ENCODE assay signal across 31 cellular contexts in genomic region chr6:136969930-136970329, GRCh38. TPM values are rescaled to one million over a fixed set of nuclear protein-coding genes. Genes with fewer than 3 reads are reported as not detected.
DNase-seq lines count a peak whose midpoint lies in the region; ATAC-seq, FAIRE-seq and TF ChIP-seq lines count a peak whose summit lies in the region.
"Had no signal": no experiment of that assay in that cellular context is flagged by ENCODE, and none has a peak within 500 bp of the region (broad histone marks: within the 10 kb centered on the region; RNA-seq: fewer than 3 reads in every experiment).

No MANE protein-coding gene starts in this region.

- no peaks in the 10 kb centered on the region for H3K9me3 ChIP-seq in right cardiac atrium (ENCODE audit: control insufficient read depth, low read length)
- H3K9me3 ChIP-seq in testis: no peaks in the 10 kb centered on the region
- H3K9me3 ChIP-seq: MG63, SJSA1, tibial artery had no signal

- DNase-seq in right cardiac atrium (no peak), left cardiac atrium (no peak), SK-N-DZ (ENCODE audit: low spot score) (peak; percentile 90), testis (no peak), endothelial cell (ENCODE audit: low spot score) (no peak)
- DNase-seq: activated CD8-positive, alpha-beta memory T cell treated with anti-CD3 and anti-CD28 coated beads, Interleukin-2, amount 50 U/mL, for 4 hours; activated naive CD8-positive, alpha-beta T cell treated with anti-CD3 and anti-CD28 coated beads, Interleukin-2, amount 50 U/mL, for 24 hours; brain microvascular endothelial cell; CD4-positive, CD25-positive, alpha-beta regulatory T cell; cortex of kidney; hypothalamus; kidney; MG63; naive B cell; NCI-H526; T-helper 2 cell; tibial artery; WERI-Rb-1 had no signal

- ATAC-seq in right cardiac atrium (no peak), left cardiac atrium (no peak), GM21367 (IDR thresholded peaks at IDR 0.05; ENCODE audit: unreplicated experiment) (no peak), HG03175 (IDR thresholded peaks at IDR 0.05; ENCODE audit: unreplicated experiment) (no peak)
- ATAC-seq: Panc1; stimulated activated memory B cell treated with anti-CD40 and anti-IgM and Interleukin-4, amounts not matched to agents 10 μg/mL and 1 μg/mL and 100 μg/mL, for 72 hours had no signal

- TF ChIP-seq CTCF in testis (IDR thresholded peaks at IDR 0.05) (no peak), endothelial cell (IDR thresholded peaks at IDR 0.05; ENCODE audit: unreplicated experiment) (no peak)

- H3K4me1 Mint-ChIP-seq in endothelial cell (ENCODE audit: unreplicated experiment): peaks cover 1% of the 10 kb centered on the region
- H3K4me1 Mint-ChIP-seq: activated naive CD8-positive, alpha-beta T cell treated with anti-CD3 and anti-CD28 coated beads, Interleukin-2, amount 50 U/mL, for 24 hours had no signal

- FAIRE-seq in islet of Langerhans (lab: Jason Lieb, UNC): peak; percentile 97
- FAIRE-seq: endometrium, GM19239, kidney had no signal

- H3K36me3 Mint-ChIP-seq in endothelial cell (ENCODE audit: low read depth, unreplicated experiment): no peaks in the 10 kb centered on the region
- H3K36me3 Mint-ChIP-seq: CD4-positive, CD25-positive, alpha-beta regulatory T cell; IgD-negative memory B cell; naive B cell; stimulated activated memory B cell treated with anti-CD40 and anti-IgM and Interleukin-4, amounts not matched to agents 10 μg/mL and 1 μg/mL and 100 μg/mL, for 72 hours had no signal

- H3K27ac ChIP-seq in right cardiac atrium (ENCODE audit: low read length) (peak overlapping the region; percentile 24), testis (no peak overlapping the region)
- H3K27ac ChIP-seq: brain microvascular endothelial cell, SJSA1, tibial artery, WERI-Rb-1 had no signal

- intact Hi-C loops in right cardiac atrium (cut with DNase I): no loop called here
- intact Hi-C loops in left cardiac atrium (cut with DNase I): loop anchor here in 1 of 2 donors (5.0 to 10.0 kb wide), 2 partner anchors 37 to 675 kb away; no protein-coding TSS in a partner anchor
- intact Hi-C loops in testis (cut with DNase I; ENCODE audit: low total_unique reads): no loop called here

- H3K4me1 ChIP-seq in right cardiac atrium (ENCODE audit: control insufficient read depth, insufficient read depth, low read length): peaks cover 2% of the 10 kb centered on the region
- no peaks in the 10 kb centered on the region for H3K4me1 ChIP-seq in testis
- H3K4me1 ChIP-seq: SJSA1 had no signal

- no peak for TF ChIP-seq POLR2A in testis (IDR thresholded peaks at IDR 0.05)

- no peaks in the 10 kb centered on the region for H3K36me3 ChIP-seq in testis (ENCODE audit: low read depth, missing control alignments)
- H3K36me3 ChIP-seq: brain microvascular endothelial cell, MG63, SJSA1, tibial artery, WERI-Rb-1 had no signal

- H3K27me3 Mint-ChIP-seq in endothelial cell (ENCODE audit: unreplicated experiment): no peaks in the 10 kb centered on the region

- H3K9me3 Mint-ChIP-seq in endothelial cell (ENCODE audit: unreplicated experiment): no peaks in the 10 kb centered on the region
- H3K9me3 Mint-ChIP-seq: activated naive CD8-positive, alpha-beta T cell treated with anti-CD3 and anti-CD28 coated beads, Interleukin-2, amount 50 U/mL, for 24 hours; activated T-helper 2 cell treated with anti-CD3 and anti-CD28 coated beads, Interferon-gamma antibody, Interleukin-2, Interleukin-4, amounts not matched to agents 10 μg/mL and 5 μg/mL and 100 μg/mL, durations not matched to agents 14 hours and 24 hours and 36 hours; CD4-positive, CD25-positive, alpha-beta regulatory T cell; IgD-negative memory B cell; naive B cell; stimulated activated memory B cell treated with anti-CD40 and anti-IgM and Interleukin-4, amounts not matched to agents 10 μg/mL and 1 μg/mL and 100 μg/mL, for 72 hours had no signal

- WGBS in right cardiac atrium: 89% methylated on average over 4 of the region's 4 CpGs
- WGBS in testis, 2 donors: 93 to 96% methylated on average over 4 of the region's 4 CpGs

- H3K27ac Mint-ChIP-seq in endothelial cell (ENCODE audit: unreplicated experiment): no peak overlapping the region
- H3K27ac Mint-ChIP-seq: activated naive CD8-positive, alpha-beta T cell treated with anti-CD3 and anti-CD28 coated beads, Interleukin-2, amount 50 U/mL, for 24 hours; activated T-helper 2 cell treated with anti-CD3 and anti-CD28 coated beads, Interferon-gamma antibody, Interleukin-2, Interleukin-4, amounts not matched to agents 10 μg/mL and 5 μg/mL and 100 μg/mL, durations not matched to agents 14 hours and 24 hours and 36 hours; CD4-positive, CD25-positive, alpha-beta regulatory T cell; naive B cell; stimulated activated memory B cell treated with anti-CD40 and anti-IgM and Interleukin-4, amounts not matched to agents 10 μg/mL and 1 μg/mL and 100 μg/mL, for 72 hours had no signal

- no peak overlapping the region for H3K4me3 Mint-ChIP-seq in endothelial cell (ENCODE audit: unreplicated experiment)
- H3K4me3 Mint-ChIP-seq: activated naive CD8-positive, alpha-beta T cell treated with anti-CD3 and anti-CD28 coated beads, Interleukin-2, amount 50 U/mL, for 24 hours; CD4-positive, CD25-positive, alpha-beta regulatory T cell; IgD-negative memory B cell; naive B cell; stimulated activated memory B cell treated with anti-CD40 and anti-IgM and Interleukin-4, amounts not matched to agents 10 μg/mL and 1 μg/mL and 100 μg/mL, for 72 hours had no signal

- H3K4me3 ChIP-seq in right cardiac atrium (ENCODE audit: low read length) (no peak overlapping the region), testis (no peak overlapping the region)
- H3K4me3 ChIP-seq: MG63, SJSA1, tibial artery had no signal

- H3K27me3 ChIP-seq in right cardiac atrium (ENCODE audit: control insufficient read depth, insufficient read depth) (no peaks in the 10 kb centered on the region), testis (no peaks in the 10 kb centered on the region)
- H3K27me3 ChIP-seq: brain microvascular endothelial cell, MG63 had no signal

RNA-seq across cellular contexts. Expression of gene SLC35D3, which starts 47.8 kb away (rescaled TPM):
- total RNA-seq in right cardiac atrium (not detected), left cardiac atrium (not detected), testis (not detected), endothelial cell (ENCODE audit: unreplicated experiment) (not detected)
- polyA plus RNA-seq in right cardiac atrium (0.05 TPM), testis (ENCODE audit: insufficient read depth, low read depth, low replicate concordance) (not detected)
- 1.7 and 2.4 TPM in 2 replicates for polyA plus RNA-seq in SK-N-DZ (2014; cell fraction: cytosol; rRNA removed)
- 3.0 and 3.2 TPM in 2 replicates for polyA plus RNA-seq in SK-N-DZ (2014; cell fraction: nucleus; rRNA removed)
- total RNA-seq: activated T-helper 2 cell treated with anti-CD3 and anti-CD28 coated beads, Interferon-gamma antibody, Interleukin-2, Interleukin-4, amounts not matched to agents 10 μg/mL and 5 μg/mL and 100 μg/mL, durations not matched to agents 14 hours and 24 hours and 36 hours; H4; kidney; omental fat pad; sciatic nerve; SJSA1 had no signal
- polyA plus RNA-seq: CD4-positive, CD25-positive, alpha-beta regulatory T cell; IgD-negative memory B cell had no signal
